Comparison of ENCODE assay signal across 9 cellular contexts in genomic region chr1:53959664-53960250, GRCh38. TPM values are rescaled to one million over a fixed set of nuclear protein-coding genes. Genes with fewer than 3 reads are reported as not detected.
DNase-seq lines count a peak whose midpoint lies in the region; ATAC-seq, FAIRE-seq and TF ChIP-seq lines count a peak whose summit lies in the region.
"Had no signal": no experiment of that assay in that cellular context is flagged by ENCODE, and none has a peak within 500 bp of the region (broad histone marks: within the 10 kb centered on the region; RNA-seq: fewer than 3 reads in every experiment).

No MANE protein-coding gene starts in this region.

- no peaks in the 10 kb centered on the region for H3K27me3 Mint-ChIP-seq in activated T-helper 17 cell treated with anti-CD3 and anti-CD28 coated beads, Interleukin-2, amount 50 U/mL, for 72 hours

- TF ChIP-seq POLR2A in Peyer's patch (IDR thresholded peaks at IDR 0.05) = no peak
- TF ChIP-seq POLR2A in GM12891 (IDR thresholded peaks at IDR 0.05; ENCODE audit: low read depth, low read length) = no peak

- H3K4me3 Mint-ChIP-seq in activated T-helper 17 cell treated with anti-CD3 and anti-CD28 coated beads, Interleukin-2, amount 50 U/mL, for 72 hours = no peak overlapping the region

- H3K27me3 ChIP-seq in right atrium auricular region (no peaks in the 10 kb centered on the region), Peyer's patch (no peaks in the 10 kb centered on the region)

- peaks cover 85% of the 10 kb centered on the region for H3K36me3 Mint-ChIP-seq in activated T-helper 17 cell treated with anti-CD3 and anti-CD28 coated beads, Interleukin-2, amount 50 U/mL, for 72 hours (ENCODE audit: low read depth)

- H3K9me3 ChIP-seq in right atrium auricular region (no peaks in the 10 kb centered on the region), Peyer's patch (no peaks in the 10 kb centered on the region)

- no peak overlapping the region for H3K4me3 ChIP-seq in right atrium auricular region
- H3K4me3 ChIP-seq in Peyer's patch = no peak overlapping the region
- H3K4me3 ChIP-seq in fibroblast of mammary gland (ENCODE audit: control insufficient read depth, low read depth, low read length) = no peak overlapping the region

- FAIRE-seq in GM12891 (lab: Jason Lieb, UNC) = no peak

- DNase-seq in right atrium auricular region (ENCODE audit: low spot score) = no peak
- DNase-seq in Right ventricle myocardium inferior (ENCODE audit: missing footprints) = no peak
- DNase-seq in Peyer's patch = no peak
- no peak for DNase-seq in fibroblast of mammary gland (ENCODE audit: low read depth)
- DNase-seq in superior temporal gyrus (ENCODE audit: extremely low spot score) = peak; percentile 51
- no peak for DNase-seq in GM12891 (ENCODE audit: insufficient read length, low spot score)

- no peaks in the 10 kb centered on the region for H3K9me3 Mint-ChIP-seq in activated T-helper 17 cell treated with anti-CD3 and anti-CD28 coated beads, Interleukin-2, amount 50 U/mL, for 72 hours

- no peak overlapping the region for H3K27ac Mint-ChIP-seq in activated T-helper 17 cell treated with anti-CD3 and anti-CD28 coated beads, Interleukin-2, amount 50 U/mL, for 72 hours

- H3K27ac ChIP-seq in right atrium auricular region = no peak overlapping the region
- H3K27ac ChIP-seq in Peyer's patch = no peak overlapping the region

- peaks cover 0 to 13% of the 10 kb centered on the region in 2 donors for H3K4me1 ChIP-seq in right atrium auricular region
- H3K4me1 ChIP-seq in Peyer's patch = no peaks in the 10 kb centered on the region

- intact Hi-C loops in Right ventricle myocardium inferior (cut with DNase I) = no loop called here

- H3K4me1 Mint-ChIP-seq in activated T-helper 17 cell treated with anti-CD3 and anti-CD28 coated beads, Interleukin-2, amount 50 U/mL, for 72 hours = peaks cover 4% of the 10 kb centered on the region

- TF ChIP-seq CTCF in right atrium auricular region (IDR thresholded peaks at IDR 0.05) (peak; percentile 15 to 61), Peyer's patch (IDR thresholded peaks at IDR 0.05) (peak; percentile 13 to 81 (median 71)), fibroblast of mammary gland (conservative IDR thresholded peaks at IDR 0.05; ENCODE audit: control insufficient read depth, insufficient read depth, low read depth, low read length) (peak; percentile 56)

- ATAC-seq in Right ventricle myocardium inferior = no peak
- no peak for ATAC-seq in HG03196 (IDR thresholded peaks at IDR 0.05; ENCODE audit: unreplicated experiment)
- ATAC-seq in activated T-helper 17 cell treated with anti-CD3 and anti-CD28 coated beads, Interleukin-2, amount 50 U/mL, for 72 hours (replicated peaks) = no peak

- H3K36me3 ChIP-seq in right atrium auricular region (peaks cover 40% of the 10 kb centered on the region), Peyer's patch (peaks cover 0 to 52% (median 0%) of the 10 kb centered on the region in 3 donors)

TF ChIP-seq in GM12891, 5 proteins besides CTCF, POLR2A, EP300 and RAD21:
- TF ChIP-seq POU2F2 (IDR thresholded peaks at IDR 0.05; ENCODE audit: low read depth, low read length) (no peak), PAX5 (IDR thresholded peaks at IDR 0.05; ENCODE audit: insufficient read depth, low read length, severe bottlenecking) (no peak), SPI1 (IDR thresholded peaks at IDR 0.05; ENCODE audit: low read depth, low read length) (no peak), POLR2AphosphoS5 (IDR thresholded peaks at IDR 0.05; ENCODE audit: low read depth, low read length) (no peak), TAF1 (IDR thresholded peaks at IDR 0.05; ENCODE audit: low read depth, low read length) (no peak)

RNA-seq across cellular contexts. Expression of gene LRRC42, which starts 13.6 kb away (rescaled TPM):
- 10 to 100 TPM; 10.5 to 10.6 TPM for total RNA-seq in right atrium auricular region
- 13.8 TPM for total RNA-seq in Right ventricle myocardium inferior
- total RNA-seq in Peyer's patch = 10 to 100 TPM in 1 of 4 donors, 1 to 10 TPM in 3; 8.9 to 20.6 (median 9.7) TPM
- 19.7 TPM for polyA plus RNA-seq in GM12891 (2012; ENCODE audit: low read depth, missing spikeins)
- total RNA-seq in activated T-helper 17 cell treated with anti-CD3 and anti-CD28 coated beads, Interleukin-2, amount 50 U/mL, for 72 hours = 10 to 100 TPM; 25.2 to 28.5 TPM

RNA-seq across cellular contexts. Expression of gene IFT25, which starts 14.3 kb away (rescaled TPM):
- total RNA-seq in right atrium auricular region (10 to 100 TPM in 1 of 2 donors, 1 to 10 TPM in 1; 6.5 to 10.1 TPM), Right ventricle myocardium inferior (11.9 TPM), Peyer's patch (10 to 100 TPM; 13.8 to 42.9 (median 27.1) TPM)
- polyA plus RNA-seq in GM12891 (2012; ENCODE audit: low read depth, missing spikeins) = 60.0 TPM
- 10 to 100 TPM; 71.3 to 99.6 TPM for total RNA-seq in activated T-helper 17 cell treated with anti-CD3 and anti-CD28 coated beads, Interleukin-2, amount 50 U/mL, for 72 hours

RNA-seq across cellular contexts. Expression of gene LDLRAD1, which starts 58.2 kb away (rescaled TPM):
- total RNA-seq in right atrium auricular region (not detected), Right ventricle myocardium inferior (not detected), Peyer's patch (not detected)
- polyA plus RNA-seq in GM12891 (2012; ENCODE audit: low read depth, missing spikeins) = not detected
- total RNA-seq in activated T-helper 17 cell treated with anti-CD3 and anti-CD28 coated beads, Interleukin-2, amount 50 U/mL, for 72 hours = not detected
- polyA plus RNA-seq: adipose tissue had no signal
